Comparison of ENCODE assay signal across 1 cellular context in genomic region chr2:239675856-239676715, GRCh38.
TF ChIP-seq lines count a peak whose summit lies in the region.

No MANE protein-coding gene starts in this region.

TF ChIP-seq in HepG2, 621 proteins besides CTCF, POLR2A, EP300 and RAD21:
- TF ChIP-seq, protein P1, sequence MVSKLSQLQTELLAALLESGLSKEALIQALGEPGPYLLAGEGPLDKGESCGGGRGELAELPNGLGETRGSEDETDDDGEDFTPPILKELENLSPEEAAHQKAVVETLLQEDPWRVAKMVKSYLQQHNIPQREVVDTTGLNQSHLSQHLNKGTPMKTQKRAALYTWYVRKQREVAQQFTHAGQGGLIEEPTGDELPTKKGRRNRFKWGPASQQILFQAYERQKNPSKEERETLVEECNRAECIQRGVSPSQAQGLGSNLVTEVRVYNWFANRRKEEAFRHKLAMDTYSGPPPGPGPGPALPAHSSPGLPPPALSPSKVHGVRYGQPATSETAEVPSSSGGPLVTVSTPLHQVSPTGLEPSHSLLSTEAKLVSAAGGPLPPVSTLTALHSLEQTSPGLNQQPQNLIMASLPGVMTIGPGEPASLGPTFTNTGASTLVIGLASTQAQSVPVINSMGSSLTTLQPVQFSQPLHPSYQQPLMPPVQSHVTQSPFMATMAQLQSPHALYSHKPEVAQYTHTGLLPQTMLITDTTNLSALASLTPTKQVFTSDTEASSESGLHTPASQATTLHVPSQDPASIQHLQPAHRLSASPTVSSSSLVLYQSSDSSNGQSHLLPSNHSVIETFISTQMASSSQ (IDR thresholded peaks at IDR 0.05; ENCODE audit: low read depth): no peak
- TF ChIP-seq, protein P1 (CRISPR knock-in tag; IDR thresholded peaks at IDR 0.05; ENCODE audit: borderline replicate concordance): no peak
- TF ChIP-seq XBP1 (CRISPR knock-in tag; IDR thresholded peaks at IDR 0.05): no peak
- TF ChIP-seq PRPF4 (IDR thresholded peaks at IDR 0.05; ENCODE audit: low read depth, low read length, poor library complexity, severe bottlenecking): no peak
- TF ChIP-seq ZNF782 (CRISPR knock-in tag; IDR thresholded peaks at IDR 0.05; ENCODE audit: borderline replicate concordance): no peak
